ENCODE assay signal across 25 cellular contexts in genomic region chr17:80502578-80502877, GRCh38. TPM values are rescaled to one million over a fixed set of nuclear protein-coding genes. Genes with fewer than 3 reads are reported as not detected.
"Had no signal": no experiment of that assay in that cellular context is flagged by ENCODE, and none has a peak within 500 bp of the region (broad histone marks: within the 10 kb centered on the region; RNA-seq: fewer than 3 reads in every experiment).

No MANE protein-coding gene starts in this region.

- H3K4me3 ChIP-seq: right atrium auricular region, SJCRH30, stomach had no signal

- H3K27ac Mint-ChIP-seq: activated B cell treated with CpG ODN at 0.5 μM for 24 hours; activated CD4-positive, alpha-beta T cell treated with anti-CD3 and anti-CD28 coated beads for 36 hours; activated naive CD4-positive, alpha-beta T cell treated with anti-CD3 and anti-CD28 coated beads for 36 hours; activated naive CD8-positive, alpha-beta T cell treated with anti-CD3 and anti-CD28 coated beads, Interleukin-2, amount 10 ng/mL, durations not matched to agents 7 days and 5 days; activated T-helper 2 cell treated with anti-CD3 and anti-CD28 coated beads, Interferon-gamma antibody, Interleukin-2, Interleukin-4, amounts not matched to agents 10 μg/mL and 5 μg/mL and 100 μg/mL, durations not matched to agents 14 hours and 24 hours and 36 hours; memory B cell; stimulated activated effector memory CD8-positive, alpha-beta T cell treated with anti-CD3 and anti-CD28 coated beads, Interleukin-12 subunit alpha, Interleukin-12 subunit beta, amount 100 ng/mL, for 72 hours; type B pancreatic cell had no signal

- FAIRE-seq: frontal cortex had no signal

- H3K27me3 ChIP-seq: right atrium auricular region had no signal

- ATAC-seq: activated CD4-positive, alpha-beta T cell treated with anti-CD3 and anti-CD28 coated beads for 36 hours; activated T-cell treated with anti-CD3 and anti-CD28 coated beads, Interleukin-2, amount 50 U/mL, for 4 hours; naive thymus-derived CD4-positive, alpha-beta T cell; stimulated activated effector memory CD8-positive, alpha-beta T cell treated with anti-CD3 and anti-CD28 coated beads, Interleukin-12 subunit alpha, Interleukin-12 subunit beta, amount 100 ng/mL, for 72 hours had no signal

- H3K36me3 Mint-ChIP-seq: activated naive CD8-positive, alpha-beta T cell treated with anti-CD3 and anti-CD28 coated beads, Interleukin-2, amount 10 ng/mL, durations not matched to agents 7 days and 5 days; memory B cell; naive thymus-derived CD4-positive, alpha-beta T cell; stimulated activated effector memory CD8-positive, alpha-beta T cell treated with anti-CD3 and anti-CD28 coated beads, Interleukin-12 subunit alpha, Interleukin-12 subunit beta, amount 100 ng/mL, for 72 hours; type B pancreatic cell had no signal

- H3K4me1 ChIP-seq: right atrium auricular region, SJCRH30 had no signal

- DNase-seq: activated B cell treated with CpG ODN at 0.5 μM for 24 hours; activated CD4-positive, alpha-beta T cell treated with anti-CD3 and anti-CD28 coated beads for 36 hours; activated CD4-positive, alpha-beta T cell treated with anti-CD3 and anti-CD28 coated beads, Interleukin-2, amount 50 U/mL, for 4 hours; activated CD8-positive, alpha-beta memory T cell treated with anti-CD3 and anti-CD28 coated beads for 24 hours; activated CD8-positive, alpha-beta memory T cell treated with anti-CD3 and anti-CD28 coated beads, Interleukin-2, amount 50 U/mL, for 48 hours; activated naive CD4-positive, alpha-beta T cell treated with anti-CD3 and anti-CD28 coated beads for 36 hours; activated naive CD8-positive, alpha-beta T cell treated with anti-CD3 and anti-CD28 coated beads, Interleukin-2, amount 10 ng/mL, durations not matched to agents 7 days and 5 days; activated T-cell treated with anti-CD3 and anti-CD28 coated beads, Interleukin-2, amount 50 U/mL, for 4 hours; amniotic stem cell; dermis blood vessel endothelial cell; effector CD8-positive, alpha-beta T cell; erythroblast; hippocampal formation; naive thymus-derived CD4-positive, alpha-beta T cell; stimulated activated CD4-positive, alpha-beta T cell treated with anti-CD3 and anti-CD28 coated beads, Interleukin-2, amount 100 ng/mL, for 24 hours; stomach had no signal

- H3K9me3 Mint-ChIP-seq: activated B cell treated with CpG ODN at 0.5 μM for 24 hours; activated naive CD4-positive, alpha-beta T cell treated with anti-CD3 and anti-CD28 coated beads for 36 hours; activated naive CD8-positive, alpha-beta T cell treated with anti-CD3 and anti-CD28 coated beads, Interleukin-2, amount 10 ng/mL, durations not matched to agents 7 days and 5 days; activated T-cell treated with anti-CD3 and anti-CD28 coated beads, Interleukin-2, amount 50 U/mL, for 4 hours; activated T-helper 2 cell treated with anti-CD3 and anti-CD28 coated beads, Interferon-gamma antibody, Interleukin-2, Interleukin-4, amounts not matched to agents 10 μg/mL and 5 μg/mL and 100 μg/mL, durations not matched to agents 14 hours and 24 hours and 36 hours; stimulated activated effector memory CD8-positive, alpha-beta T cell treated with anti-CD3 and anti-CD28 coated beads, Interleukin-12 subunit alpha, Interleukin-12 subunit beta, amount 100 ng/mL, for 72 hours; type B pancreatic cell had no signal

- H3K4me3 Mint-ChIP-seq: activated B cell treated with CpG ODN at 0.5 μM for 24 hours; activated CD4-positive, alpha-beta T cell treated with anti-CD3 and anti-CD28 coated beads for 36 hours; activated naive CD4-positive, alpha-beta T cell treated with anti-CD3 and anti-CD28 coated beads for 36 hours; activated naive CD8-positive, alpha-beta T cell treated with anti-CD3 and anti-CD28 coated beads, Interleukin-2, amount 10 ng/mL, durations not matched to agents 7 days and 5 days; activated T-cell treated with anti-CD3 and anti-CD28 coated beads, Interleukin-2, amount 50 U/mL, for 4 hours; memory B cell; naive thymus-derived CD4-positive, alpha-beta T cell; neural crest cell; stimulated activated effector memory CD8-positive, alpha-beta T cell treated with anti-CD3 and anti-CD28 coated beads, Interleukin-12 subunit alpha, Interleukin-12 subunit beta, amount 100 ng/mL, for 72 hours; type B pancreatic cell had no signal

- H3K36me3 ChIP-seq: right atrium auricular region, SJCRH30, stomach had no signal

- H3K9me3 ChIP-seq: right atrium auricular region, SJCRH30, stomach had no signal

- H3K27ac ChIP-seq: right atrium auricular region, SJCRH30 had no signal

RNA-seq across cellular contexts. Expression of gene NPTX1, which starts 26.1 kb away (rescaled TPM):
- total RNA-seq: right atrium auricular region, SJCRH30 had no signal
- polyA plus RNA-seq: liver; naive thymus-derived CD4-positive, alpha-beta T cell had no signal
